In the genomic region with DNA sequence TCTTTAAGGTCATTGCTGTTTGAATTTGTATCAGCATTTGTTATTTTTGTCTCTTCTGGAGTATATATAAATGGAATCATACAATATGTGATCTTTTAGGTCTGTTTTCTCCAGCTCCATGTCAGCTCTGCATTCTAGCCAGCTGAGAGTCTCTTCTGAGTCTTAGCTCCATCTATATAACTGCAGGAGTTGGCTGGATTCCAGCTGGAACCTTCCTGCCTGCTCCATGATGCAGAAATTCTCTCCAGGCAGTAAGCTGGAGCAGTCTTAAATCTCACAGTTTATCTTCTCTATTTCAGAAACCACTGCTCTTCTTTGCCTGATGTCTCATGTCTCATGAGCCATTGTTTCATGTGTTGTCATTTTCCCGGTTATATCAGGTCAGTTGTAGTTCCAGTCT, we compare ENCODE assay signal across 11 cellular contexts.
DNase-seq lines count a peak whose midpoint lies in the region; ATAC-seq, FAIRE-seq and TF ChIP-seq lines count a peak whose summit lies in the region.
"Had no signal": no experiment of that assay in that cellular context is flagged by ENCODE, and none has a peak within 500 bp of the region (broad histone marks: within the 10 kb centered on the region; RNA-seq: fewer than 3 reads in every experiment).

No MANE protein-coding gene starts in this region.

- H3K79me2 ChIP-seq in mammary epithelial cell (ENCODE audit: insufficient read depth, low read length): no peaks in the 10 kb centered on the region

- no peaks in the 10 kb centered on the region for H3K36me3 ChIP-seq in mammary epithelial cell (ENCODE audit: insufficient read depth, low read length)
- no peaks in the 10 kb centered on the region for H3K36me3 ChIP-seq in testis (ENCODE audit: low read depth, missing control alignments)
- no peaks in the 10 kb centered on the region for H3K36me3 ChIP-seq in suprapubic skin
- H3K36me3 ChIP-seq: spleen had no signal

- H3K4me1 ChIP-seq in mammary epithelial cell (ENCODE audit: insufficient read depth, low read length) (no peaks in the 10 kb centered on the region), testis (no peaks in the 10 kb centered on the region), suprapubic skin (no peaks in the 10 kb centered on the region)
- H3K4me1 ChIP-seq: spleen had no signal

- H3K4me3 ChIP-seq in mammary epithelial cell (replicated peaks in 1 of 3; ENCODE audit: insufficient read depth in 1 of 3, low read depth in 2 of 3, low read length in 3 of 3) (no peak overlapping the region), fibroblast of the aortic adventitia (ENCODE audit: low read depth, low read length) (no peak overlapping the region), testis (no peak overlapping the region), suprapubic skin (no peak overlapping the region)
- H3K4me3 ChIP-seq: spleen had no signal

- DNase-seq in MCF 10A (ENCODE audit: unreplicated experiment) (peak; percentile 28), mammary epithelial cell (no peak), NCI-H446 treated with DMSO at 0.1 percent for 48 hours (lab: John Stamatoyannopoulos, UW) (peak; percentile 72), fibroblast of the aortic adventitia (ENCODE audit: low read depth) (peak; percentile 80), testis (peak; percentile 32), suprapubic skin (ENCODE audit: low spot score in 2 of 2) (no peak), frontal cortex (ENCODE audit: low spot score in 2 of 2) (no peak)
- DNase-seq: amniotic stem cell, spleen had no signal

- POLR2A ChIA-PET in MCF 10A (lab: Yijun Ruan, JAX): interaction anchor here (0.6 kb wide), 1 partner anchor 1353 kb away, joined by 3 read pairs; no protein-coding TSS in a partner anchor

- ATAC-seq in GM19452 (IDR thresholded peaks at IDR 0.05; ENCODE audit: unreplicated experiment): no peak

- H3K4me1 Mint-ChIP-seq in MCF 10A (ENCODE audit: insufficient read depth, unreplicated experiment): no peaks in the 10 kb centered on the region

- no peak for TF ChIP-seq EP300 in suprapubic skin (IDR thresholded peaks at IDR 0.05)

- H3K4me2 ChIP-seq in mammary epithelial cell (ENCODE audit: insufficient read depth, low read depth, low read length): no peak overlapping the region

- no peaks in the 10 kb centered on the region for H3K27me3 ChIP-seq in mammary epithelial cell (ENCODE audit: insufficient read depth, low read length)
- H3K27me3 ChIP-seq in testis: no peaks in the 10 kb centered on the region
- no peaks in the 10 kb centered on the region for H3K27me3 ChIP-seq in suprapubic skin
- H3K27me3 ChIP-seq: spleen had no signal

- H3K27ac ChIP-seq in mammary epithelial cell (ENCODE audit: insufficient read depth, low read depth, low read length) (no peak overlapping the region), testis (no peak overlapping the region), suprapubic skin (no peak overlapping the region)
- H3K27ac ChIP-seq: spleen had no signal

- 6% methylated on average over 1 of the region's 1 CpG for WGBS in mammary epithelial cell (ENCODE audit: low coverage, missing lambda C conversion rate)
- WGBS in testis, 2 donors: 53 to 76% methylated on average over 1 of the region's 1 CpG
- WGBS in suprapubic skin: 37% methylated on average over 1 of the region's 1 CpG

- peaks cover 25% of the 10 kb centered on the region for H3K27me3 Mint-ChIP-seq in MCF 10A (ENCODE audit: insufficient read depth, unreplicated experiment)

- H3K27ac Mint-ChIP-seq in MCF 10A (ENCODE audit: low read depth, unreplicated experiment): no peak overlapping the region

- TF ChIP-seq POLR2A in testis (IDR thresholded peaks at IDR 0.05) (no peak), suprapubic skin (IDR thresholded peaks at IDR 0.05) (no peak)

- no peaks in the 10 kb centered on the region for H4K20me1 ChIP-seq in mammary epithelial cell (ENCODE audit: insufficient read depth, low read length)

- no peak overlapping the region for H3K9ac ChIP-seq in mammary epithelial cell (ENCODE audit: insufficient read depth, low read length)

- in situ Hi-C loops in mammary epithelial cell (cut with MboI; ENCODE audit: low sequenced_read_pairs in 2 of 2): loop anchor here in 1 of 2 donors (25.0 kb wide), 1 partner anchor 1039 kb away; no protein-coding TSS in a partner anchor

- no peak overlapping the region for H3K4me3 Mint-ChIP-seq in MCF 10A (ENCODE audit: unreplicated experiment)

- BruUV-seq in MCF 10A (replicated peaks; lab: Mats Ljungman, UMichigan) (no TSS peak), mammary epithelial cell (replicated peaks; lab: Mats Ljungman, UMichigan) (no TSS peak)

- intact Hi-C loops in MCF 10A (cut with micrococcal nuclease): no loop called here
- intact Hi-C loops in mammary epithelial cell (cut with micrococcal nuclease): no loop called here
- intact Hi-C loops in testis (cut with DNase I; ENCODE audit: low total_unique reads): no loop called here

- no peak overlapping the region for H2AFZ ChIP-seq in mammary epithelial cell (ENCODE audit: low read depth, low read length)

- TF ChIP-seq CTCF in MCF 10A (IDR thresholded peaks at IDR 0.05; ENCODE audit: unreplicated experiment) (no peak), mammary epithelial cell (conservative IDR thresholded peaks at IDR 0.05 in 1 of 2, IDR thresholded peaks at IDR 0.05 in 1 of 2; ENCODE audit: extremely low read depth in 1 of 2, insufficient read depth in 1 of 2, low read depth in 1 of 2, low read length in 2 of 2) (no peak), fibroblast of the aortic adventitia (IDR thresholded peaks at IDR 0.05; ENCODE audit: insufficient read depth, low read length) (no peak), testis (IDR thresholded peaks at IDR 0.05) (no peak), suprapubic skin (IDR thresholded peaks at IDR 0.05) (no peak)

- no peaks in the 10 kb centered on the region for H3K36me3 Mint-ChIP-seq in MCF 10A (ENCODE audit: insufficient read depth, unreplicated experiment)

- dilution Hi-C loops in mammary epithelial cell (cut with HindIII; ENCODE audit: low sequenced_read_pairs): no loop called here

- H3K9me3 Mint-ChIP-seq in MCF 10A (ENCODE audit: unreplicated experiment): no peaks in the 10 kb centered on the region

- H3K9me3 ChIP-seq in mammary epithelial cell (replicated peaks; ENCODE audit: insufficient read depth, low read length) (no peaks in the 10 kb centered on the region), testis (no peaks in the 10 kb centered on the region), suprapubic skin (no peaks in the 10 kb centered on the region)
- H3K9me3 ChIP-seq: spleen had no signal

- FAIRE-seq in frontal cortex (lab: Jason Lieb, UNC): no peak
- FAIRE-seq: urothelium cell line had no signal

- CTCF ChIA-PET in MCF 10A (lab: Yijun Ruan, JAX): interaction anchor here (0.5 kb wide), 1 partner anchor 16 kb away, joined by 3 read pairs; no protein-coding TSS in a partner anchor
- CTCF ChIA-PET in mammary epithelial cell (lab: Charles Lee; ENCODE audit: low non-redundant PET): no interaction called here

Comparison
In these comparisons a context has a peak if more than half of its experiments do, and no peak if none do; other contexts are left out.
1. DNase-seq: peak in MCF 10A (single experiment), NCI-H446 treated with DMSO at 0.1 percent for 48 hours (single experiment), fibroblast of the aortic adventitia (single experiment) and testis (single experiment); none in mammary epithelial cell (single experiment), suprapubic skin (0 of 2) and frontal cortex (0 of 2).